In genomic region chr16:30353438-30354129, GRCh38 we compare ENCODE assay signal across 1 cellular context.
TF ChIP-seq lines count a peak whose summit lies in the region.

No MANE protein-coding gene starts in this region.

TF ChIP-seq in K562, 482 proteins besides CTCF, POLR2A, EP300 and RAD21:
- TF ChIP-seq POLR2G (IDR thresholded peaks at IDR 0.05; ENCODE audit: low read depth, low read length) (peak; percentile 56; the same call in 1 of the 2 replicates), POLR2AphosphoS2 (IDR thresholded peaks at IDR 0.05; ENCODE audit: low read length) (no peak), RBFOX2 (IDR thresholded peaks at IDR 0.05; ENCODE audit: low read depth, low read length) (peak; percentile 66), MAX (CRISPR knock-in tag; IDR thresholded peaks at IDR 0.05) (0 out of 2 replicates have a peak, but pooled peaks have one; percentile 21)
